18 cellular contexts compared by ENCODE assay signal in the genomic region with DNA sequence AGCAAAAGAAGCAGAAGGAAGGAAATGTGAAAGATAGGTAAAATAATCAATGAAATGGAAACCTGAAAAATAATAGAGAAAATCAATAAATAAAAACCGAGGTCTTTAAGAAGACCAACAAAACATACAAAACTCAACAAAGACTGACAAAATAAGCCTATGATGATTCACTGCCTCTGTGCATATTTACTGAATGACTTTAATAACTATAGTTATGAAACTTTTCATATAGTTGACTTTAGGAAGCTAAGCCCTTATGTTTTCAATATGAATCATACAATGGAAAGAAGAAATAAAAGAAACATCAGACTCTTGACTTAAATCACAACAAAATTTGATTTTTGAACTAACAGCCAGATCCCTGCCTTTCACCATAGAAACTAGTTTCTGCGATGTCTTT. TPM values are rescaled to one million over a fixed set of nuclear protein-coding genes. Genes with fewer than 3 reads are reported as not detected.
"Had no signal": no experiment of that assay in that cellular context is flagged by ENCODE, and none has a peak within 500 bp of the region (broad histone marks: within the 10 kb centered on the region; RNA-seq: fewer than 3 reads in every experiment).

No MANE protein-coding gene starts in this region.

RNA-seq across cellular contexts. Expression of a gene that starts 29.5 kb away (rescaled TPM):
- total RNA-seq: activated B cell treated with CpG ODN at 0.5 μM for 24 hours; activated CD4-positive, alpha-beta memory T cell treated with anti-CD3 and anti-CD28 coated beads for 36 hours; activated CD4-positive, alpha-beta T cell treated with anti-CD3 and anti-CD28 coated beads, Interleukin-2, amount 10 ng/mL, durations not matched to agents 24 days and 14 days; activated CD8-positive, alpha-beta memory T cell treated with anti-CD3 and anti-CD28 coated beads for 36 hours; activated CD8-positive, alpha-beta T cell treated with anti-CD3 and anti-CD28 coated beads for 36 hours; activated naive CD4-positive, alpha-beta T cell treated with anti-CD3 and anti-CD28 coated beads for 36 hours; activated naive CD4-positive, alpha-beta T cell treated with anti-CD3 and anti-CD28 coated beads, Interleukin-2, amount 50 U/mL, for 72 hours; activated naive CD8-positive, alpha-beta T cell treated with anti-CD3 and anti-CD28 coated beads for 36 hours; activated T-cell treated with anti-CD3 and anti-CD28 coated beads, Interleukin-2, amount 50 U/mL, for 4 hours; activated T-cell treated with anti-CD3 and anti-CD28 coated beads, Interleukin-2, amount 50 U/mL, for 72 hours; activated T-helper 1 cell treated with anti-CD3 and anti-CD28 coated beads, Interleukin-12 subunit alpha, Interleukin-12 subunit beta, Interleukin-2, Interleukin-4 antibody, amounts not matched to agents 30 ng/mL and 10 ng/mL and 1 ng/mL, durations not matched to agents 14 hours and 24 hours and 36 hours; activated T-helper 17 cell treated with anti-CD3 and anti-CD28 coated beads, Interleukin-2, amount 50 U/mL, for 72 hours; adrenal gland; aorta; astrocyte; body of pancreas; breast epithelium; cardiac septum had no signal
- polyA plus RNA-seq: adrenal gland, aorta had no signal

RNA-seq across cellular contexts. Expression of a gene that starts 55.1 kb away (rescaled TPM):
- total RNA-seq: activated B cell treated with CpG ODN at 0.5 μM for 24 hours; activated CD4-positive, alpha-beta memory T cell treated with anti-CD3 and anti-CD28 coated beads for 36 hours; activated CD4-positive, alpha-beta T cell treated with anti-CD3 and anti-CD28 coated beads, Interleukin-2, amount 10 ng/mL, durations not matched to agents 24 days and 14 days; activated CD8-positive, alpha-beta memory T cell treated with anti-CD3 and anti-CD28 coated beads for 36 hours; activated CD8-positive, alpha-beta T cell treated with anti-CD3 and anti-CD28 coated beads for 36 hours; activated naive CD4-positive, alpha-beta T cell treated with anti-CD3 and anti-CD28 coated beads for 36 hours; activated naive CD4-positive, alpha-beta T cell treated with anti-CD3 and anti-CD28 coated beads, Interleukin-2, amount 50 U/mL, for 72 hours; activated naive CD8-positive, alpha-beta T cell treated with anti-CD3 and anti-CD28 coated beads for 36 hours; activated T-cell treated with anti-CD3 and anti-CD28 coated beads, Interleukin-2, amount 50 U/mL, for 4 hours; activated T-cell treated with anti-CD3 and anti-CD28 coated beads, Interleukin-2, amount 50 U/mL, for 72 hours; activated T-helper 1 cell treated with anti-CD3 and anti-CD28 coated beads, Interleukin-12 subunit alpha, Interleukin-12 subunit beta, Interleukin-2, Interleukin-4 antibody, amounts not matched to agents 30 ng/mL and 10 ng/mL and 1 ng/mL, durations not matched to agents 14 hours and 24 hours and 36 hours; activated T-helper 17 cell treated with anti-CD3 and anti-CD28 coated beads, Interleukin-2, amount 50 U/mL, for 72 hours; adrenal gland; aorta; astrocyte; body of pancreas; breast epithelium; cardiac septum had no signal
- polyA plus RNA-seq: adrenal gland, aorta had no signal
